Comparison of ENCODE assay signal across 8 cellular contexts in genomic region chr1:228140724-228141081, GRCh38. TPM values are rescaled to one million over a fixed set of nuclear protein-coding genes. Genes with fewer than 3 reads are reported as not detected.
DNase-seq lines count a peak whose midpoint lies in the region; ATAC-seq and TF ChIP-seq lines count a peak whose summit lies in the region.

No MANE protein-coding gene starts in this region.

- peak overlapping the region; percentile 91 to 99 (median 98) for H3K4me3 Mint-ChIP-seq in CD8-positive, alpha-beta memory T cell
- H3K4me3 Mint-ChIP-seq in endodermal cell = peak overlapping the region; percentile 75

- no peaks in the 10 kb centered on the region for H3K9me2 ChIP-seq in OCI-LY1 (ENCODE audit: low read depth, low read length)

- peak overlapping the region; percentile 98 to 100 (median 99) for H3K27ac Mint-ChIP-seq in CD8-positive, alpha-beta memory T cell
- peak overlapping the region; percentile 85 for H3K27ac Mint-ChIP-seq in endodermal cell

- H3K79me2 ChIP-seq in OCI-LY1 (ENCODE audit: insufficient read depth, low read length) = peaks cover 27% of the 10 kb centered on the region; the same call in 1 of the 2 replicates

- peaks cover 0 to 4% of the 10 kb centered on the region in 2 donors for H3K27me3 Mint-ChIP-seq in CD8-positive, alpha-beta memory T cell
- peaks cover 34% of the 10 kb centered on the region for H3K27me3 Mint-ChIP-seq in endodermal cell (ENCODE audit: insufficient read depth)

- no peak overlapping the region for H2AFZ ChIP-seq in OCI-LY1 (ENCODE audit: low read length)

- peak overlapping the region; percentile 86 for H3K4me3 ChIP-seq in CD8-positive, alpha-beta memory T cell (ENCODE audit: low read length)
- H3K4me3 ChIP-seq in OCI-LY1 (ENCODE audit: low read depth, low read length, poor library complexity, severe bottlenecking) = peak overlapping the region; percentile 80
- H3K4me3 ChIP-seq in endodermal cell (ENCODE audit: low read length) = peak overlapping the region; percentile 88
- peak overlapping the region; percentile 83 to 95 for H3K4me3 ChIP-seq in neutrophil (ENCODE audit: low read depth in 1 of 2, low read length in 1 of 2)

- TF ChIP-seq CTCF in OCI-LY1 (IDR thresholded peaks at IDR 0.05; ENCODE audit: low read length) = no peak
- no peak for TF ChIP-seq CTCF in endodermal cell (conservative IDR thresholded peaks at IDR 0.05)
- no peak for TF ChIP-seq CTCF in neutrophil (IDR thresholded peaks at IDR 0.05)

- no peaks in the 10 kb centered on the region for H3K9me3 Mint-ChIP-seq in CD8-positive, alpha-beta memory T cell
- no peaks in the 10 kb centered on the region for H3K9me3 Mint-ChIP-seq in endodermal cell

- H4K20me1 ChIP-seq in OCI-LY1 (ENCODE audit: insufficient read depth, low read length) = no peaks in the 10 kb centered on the region

- no peak for DNase-seq in CD8-positive, alpha-beta memory T cell
- no peak for DNase-seq in endodermal cell
- no peak for DNase-seq in midbrain (lab: John Stamatoyannopoulos, UW)
- DNase-seq in NOMO-1 treated with dmso at 0.1 percent for 144 hours (lab: John Stamatoyannopoulos, UW; ENCODE audit: unreplicated experiment) = no peak

- H3K4me1 ChIP-seq in CD8-positive, alpha-beta memory T cell (ENCODE audit: insufficient read depth, low read length) = peaks cover 56% of the 10 kb centered on the region
- peaks cover 51% of the 10 kb centered on the region for H3K4me1 ChIP-seq in OCI-LY1 (ENCODE audit: insufficient read depth, low read length, severe bottlenecking)
- H3K4me1 ChIP-seq in endodermal cell (ENCODE audit: control insufficient read depth, insufficient read depth, low read length) = peaks cover 3% of the 10 kb centered on the region
- peaks cover 40 to 41% of the 10 kb centered on the region in 2 experiments for H3K4me1 ChIP-seq in neutrophil (ENCODE audit: control insufficient read depth in 1 of 2, insufficient read depth in 1 of 2, low read depth in 1 of 2, low read length in 1 of 2)

- 7 to 18% methylated on average over 9 to 20 of the region's 20 CpGs for WGBS in endodermal cell (ENCODE audit: insufficient coverage in 1 of 2, insufficient read length in 1 of 2), 2 experiments

- peak overlapping the region; percentile 98 for H3K27ac ChIP-seq in CD8-positive, alpha-beta memory T cell (ENCODE audit: low read depth, low read length)
- H3K27ac ChIP-seq in OCI-LY1 (ENCODE audit: low read depth, low read length, poor library complexity, severe bottlenecking) (peak overlapping the region; percentile 28), endodermal cell (ENCODE audit: low read depth, low read length) (no peak overlapping the region), neutrophil (peak overlapping the region; percentile 98)

- ATAC-seq in HG03039 (IDR thresholded peaks at IDR 0.05; ENCODE audit: unreplicated experiment) (no peak), GM18502 (IDR thresholded peaks at IDR 0.05; ENCODE audit: poor library complexity, unreplicated experiment) (no peak)

- peaks cover 8% of the 10 kb centered on the region for H3K36me3 ChIP-seq in CD8-positive, alpha-beta memory T cell (ENCODE audit: insufficient read depth, low read length)
- H3K36me3 ChIP-seq in OCI-LY1 (ENCODE audit: insufficient read depth, low read length) (no peaks in the 10 kb centered on the region), endodermal cell (ENCODE audit: control insufficient read depth, insufficient read depth, low read length) (peaks cover 7% of the 10 kb centered on the region), neutrophil (peaks cover 15% of the 10 kb centered on the region)

- peaks cover 60 to 79% (median 63%) of the 10 kb centered on the region in 3 donors for H3K4me1 Mint-ChIP-seq in CD8-positive, alpha-beta memory T cell
- peaks cover 6% of the 10 kb centered on the region for H3K4me1 Mint-ChIP-seq in endodermal cell

- peak overlapping the region; percentile 95 for H3K4me2 ChIP-seq in OCI-LY1 (ENCODE audit: low read length)

- peaks cover 0 to 42% (median 3%) of the 10 kb centered on the region in 3 donors for H3K36me3 Mint-ChIP-seq in CD8-positive, alpha-beta memory T cell
- H3K36me3 Mint-ChIP-seq in endodermal cell (ENCODE audit: low read depth) = no peaks in the 10 kb centered on the region

- POLR2A ChIA-PET in CD8-positive, alpha-beta memory T cell (lab: Charles Lee) = interaction anchor here (0.7 to 7.8 kb wide), 7 partner anchors 17 to 353 kb away, joined by 3 to 69 read pairs (median 3); partner anchors contain the start of gene IBA57

- H3K9ac ChIP-seq in OCI-LY1 (ENCODE audit: low read length) = peak overlapping the region; percentile 75
- H3K9ac ChIP-seq in endodermal cell (ENCODE audit: extremely low read depth, low read length, poor library complexity, severe bottlenecking) = peak overlapping the region; percentile 90

- no peaks in the 10 kb centered on the region for H3F3A ChIP-seq in OCI-LY1 (ENCODE audit: insufficient read depth, low read length)

- no peaks in the 10 kb centered on the region for H3K9me3 ChIP-seq in CD8-positive, alpha-beta memory T cell (ENCODE audit: low read length)
- no peaks in the 10 kb centered on the region for H3K9me3 ChIP-seq in OCI-LY1 (ENCODE audit: low read length)
- H3K9me3 ChIP-seq in endodermal cell (ENCODE audit: control insufficient read depth, low read length) = no peaks in the 10 kb centered on the region
- H3K9me3 ChIP-seq in neutrophil = no peaks in the 10 kb centered on the region

- CTCF ChIA-PET in CD8-positive, alpha-beta memory T cell (lab: Charles Lee) = interaction anchor here (0.9 to 6.3 kb wide), 4 partner anchors 10 to 141 kb away, joined by 3 to 57 read pairs (median 4); partner anchors contain the start of gene IBA57

- H3K27me3 ChIP-seq in CD8-positive, alpha-beta memory T cell (ENCODE audit: insufficient read depth, low read length, poor library complexity, severe bottlenecking) = no peaks in the 10 kb centered on the region
- H3K27me3 ChIP-seq in OCI-LY1 (ENCODE audit: insufficient read depth, low read length) = no peaks in the 10 kb centered on the region
- peaks cover 31% of the 10 kb centered on the region for H3K27me3 ChIP-seq in endodermal cell (ENCODE audit: control insufficient read depth, insufficient read depth, low read length, poor library complexity, severe bottlenecking)
- no peaks in the 10 kb centered on the region for H3K27me3 ChIP-seq in neutrophil

RNA-seq across cellular contexts. Expression of gene GUK1, which starts 0.6 kb away (rescaled TPM):
- total RNA-seq in CD8-positive, alpha-beta memory T cell = 100 to 1,000 TPM; 222 to 245 TPM
- 467 TPM for polyA plus RNA-seq in CD8-positive, alpha-beta memory T cell
- 100 to 1,000 TPM; 110 to 112 TPM for total RNA-seq in endodermal cell
- polyA plus RNA-seq in endodermal cell (2013, experiment 1 of 2) = 121 TPM
- polyA plus RNA-seq in endodermal cell (2013, experiment 2 of 2) = 115 TPM

RNA-seq across cellular contexts. Expression of gene GJC2, which starts 9.0 kb away (rescaled TPM):
- 1 to 10 TPM in 1 of 2 experiments, under 1 TPM in 1; 0.57 to 1.1 TPM for total RNA-seq in CD8-positive, alpha-beta memory T cell
- polyA plus RNA-seq in CD8-positive, alpha-beta memory T cell = not detected
- total RNA-seq in endodermal cell = under 1 TPM; 0.53 to 0.60 TPM
- polyA plus RNA-seq in endodermal cell (2013, experiment 1 of 2) = 0.71 TPM
- 0.37 TPM for polyA plus RNA-seq in endodermal cell (2013, experiment 2 of 2)

RNA-seq across cellular contexts. Expression of gene IBA57, which starts 24.9 kb away (rescaled TPM):
- 10 to 100 TPM; 12.6 to 13.6 TPM for total RNA-seq in CD8-positive, alpha-beta memory T cell
- polyA plus RNA-seq in CD8-positive, alpha-beta memory T cell = 5.4 TPM
- total RNA-seq in endodermal cell = 1 to 10 TPM; 6.8 to 7.7 TPM
- polyA plus RNA-seq in endodermal cell (2013, experiment 1 of 2) = 3.3 TPM
- 4.1 TPM for polyA plus RNA-seq in endodermal cell (2013, experiment 2 of 2)

RNA-seq across cellular contexts. Expression of gene MRPL55, which starts 31.6 kb away (rescaled TPM):
- 10 to 100 TPM; 70.0 to 71.8 TPM for total RNA-seq in CD8-positive, alpha-beta memory T cell
- 146 TPM for polyA plus RNA-seq in CD8-positive, alpha-beta memory T cell
- 10 to 100 TPM; 57.6 to 66.7 TPM for total RNA-seq in endodermal cell
- 72.3 TPM for polyA plus RNA-seq in endodermal cell (2013, experiment 1 of 2)
- 52.9 TPM for polyA plus RNA-seq in endodermal cell (2013, experiment 2 of 2)

RNA-seq across cellular contexts. Expression of gene C1orf35, which starts 37.6 kb away (rescaled TPM):
- total RNA-seq in CD8-positive, alpha-beta memory T cell = 10 to 100 TPM; 28.7 to 29.2 TPM
- 21.4 TPM for polyA plus RNA-seq in CD8-positive, alpha-beta memory T cell
- total RNA-seq in endodermal cell = 10 to 100 TPM; 31.6 to 34.0 TPM
- polyA plus RNA-seq in endodermal cell (2013, experiment 1 of 2) = 27.6 TPM
- polyA plus RNA-seq in endodermal cell (2013, experiment 2 of 2) = 24.7 TPM
